ENCODE assay signal across 9 cellular contexts in the genomic region with DNA sequence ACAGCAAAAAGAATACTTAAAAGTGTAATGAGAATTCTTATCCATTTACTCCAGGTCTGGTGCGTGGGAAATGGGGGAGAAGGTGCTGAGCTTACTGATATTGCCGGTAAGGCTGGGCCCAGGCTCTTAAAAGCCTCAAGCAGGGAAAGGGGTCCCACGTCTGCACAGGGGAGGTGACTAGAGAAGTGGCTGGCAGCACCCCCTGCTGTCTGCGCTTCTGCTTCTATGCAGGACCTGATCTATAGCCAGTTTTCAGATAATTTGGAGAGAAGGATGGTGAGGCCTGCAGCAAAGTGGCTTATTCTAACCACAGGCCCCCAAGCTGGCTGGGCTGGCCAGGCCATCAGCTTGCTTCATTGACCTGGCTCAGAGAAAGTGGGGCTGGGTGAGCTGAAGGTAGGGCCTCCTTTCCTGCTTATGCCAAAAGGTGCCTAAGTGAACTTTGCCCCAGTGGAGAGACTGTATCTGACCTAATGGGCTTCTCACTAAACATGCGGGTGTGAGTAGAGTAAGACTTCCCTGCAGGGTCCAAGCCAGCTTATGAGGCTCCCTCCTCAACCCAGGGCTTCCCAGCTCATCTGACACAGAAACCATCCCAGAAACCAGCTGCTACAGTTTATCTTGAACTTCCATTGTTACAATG. TPM values are rescaled to one million over a fixed set of nuclear protein-coding genes. Genes with fewer than 3 reads are reported as not detected.
A peak's percentile ranks its signal among the peaks of the same experiment; 100 is the strongest.
DNase-seq lines count a peak whose midpoint lies in the region; ATAC-seq and TF ChIP-seq lines count a peak whose summit lies in the region.
"Had no signal": no experiment of that assay in that cellular context is flagged by ENCODE, and none has a peak within 500 bp of the region (broad histone marks: within the 10 kb centered on the region; RNA-seq: fewer than 3 reads in every experiment).

No MANE protein-coding gene starts in this region.

- no peak for TF ChIP-seq CTCF in glutamatergic neuron (IDR thresholded peaks at IDR 0.05; ENCODE audit: partially characterized antibody, unreplicated experiment)

- CTCF ChIA-PET in activated CD8-positive, alpha-beta memory T cell treated with anti-CD3 and anti-CD28 coated beads, Interleukin-2, amount 10 ng/mL, durations not matched to agents 7 days and 5 days (lab: Charles Lee), result interaction anchor here (1.2 to 2.8 kb wide), 4 partner anchors 13 to 107 kb away, joined by 3 to 16 read pairs (median 6); a partner anchor contains a TSS

- H3K4me1 Mint-ChIP-seq in activated CD8-positive, alpha-beta memory T cell treated with anti-CD3 and anti-CD28 coated beads, Interleukin-2, amount 10 ng/mL, durations not matched to agents 7 days and 5 days, result peaks cover 10% of the 10 kb centered on the region
- H3K4me1 Mint-ChIP-seq in glutamatergic neuron (ENCODE audit: low read depth, unreplicated experiment), result no peaks in the 10 kb centered on the region
- peaks cover 9% of the 10 kb centered on the region for H3K4me1 Mint-ChIP-seq in stimulated activated effector memory CD8-positive, alpha-beta T cell treated with anti-CD3 and anti-CD28 coated beads, Interleukin-12 subunit alpha, Interleukin-12 subunit beta, amount 100 ng/mL, for 72 hours

- H3K9me3 Mint-ChIP-seq in activated CD8-positive, alpha-beta memory T cell treated with anti-CD3 and anti-CD28 coated beads, Interleukin-2, amount 10 ng/mL, durations not matched to agents 7 days and 5 days (ENCODE audit: low read depth), result no peaks in the 10 kb centered on the region
- peaks cover 2% of the 10 kb centered on the region for H3K9me3 Mint-ChIP-seq in glutamatergic neuron (ENCODE audit: unreplicated experiment)
- H3K9me3 Mint-ChIP-seq in stimulated activated effector memory CD8-positive, alpha-beta T cell treated with anti-CD3 and anti-CD28 coated beads, Interleukin-12 subunit alpha, Interleukin-12 subunit beta, amount 100 ng/mL, for 72 hours, result no peaks in the 10 kb centered on the region

- H3K27me3 Mint-ChIP-seq in activated CD8-positive, alpha-beta memory T cell treated with anti-CD3 and anti-CD28 coated beads, Interleukin-2, amount 10 ng/mL, durations not matched to agents 7 days and 5 days, result no peaks in the 10 kb centered on the region
- peaks cover 4% of the 10 kb centered on the region for H3K27me3 Mint-ChIP-seq in glutamatergic neuron (ENCODE audit: unreplicated experiment)

- ATAC-seq in activated CD8-positive, alpha-beta memory T cell treated with anti-CD3 and anti-CD28 coated beads, Interleukin-2, amount 10 ng/mL, durations not matched to agents 7 days and 5 days, result peak; percentile 20
- peak; percentile 51 for ATAC-seq in stimulated activated effector memory CD8-positive, alpha-beta T cell treated with anti-CD3 and anti-CD28 coated beads, Interleukin-12 subunit alpha, Interleukin-12 subunit beta, amount 100 ng/mL, for 72 hours

- H3K27ac Mint-ChIP-seq in activated CD8-positive, alpha-beta memory T cell treated with anti-CD3 and anti-CD28 coated beads, Interleukin-2, amount 10 ng/mL, durations not matched to agents 7 days and 5 days, result no peak overlapping the region
- H3K27ac Mint-ChIP-seq in glutamatergic neuron (ENCODE audit: unreplicated experiment), result no peak overlapping the region
- H3K27ac Mint-ChIP-seq in stimulated activated effector memory CD8-positive, alpha-beta T cell treated with anti-CD3 and anti-CD28 coated beads, Interleukin-12 subunit alpha, Interleukin-12 subunit beta, amount 100 ng/mL, for 72 hours, result no peak overlapping the region

- DNase-seq in activated CD8-positive, alpha-beta memory T cell treated with anti-CD3 and anti-CD28 coated beads, Interleukin-2, amount 10 ng/mL, durations not matched to agents 7 days and 5 days, result peak; percentile 52
- DNase-seq in activated CD8-positive, alpha-beta memory T cell treated with anti-CD3 and anti-CD28 coated beads for 24 hours, result no peak
- DNase-seq in activated CD4-positive, alpha-beta T cell treated with anti-CD3 and anti-CD28 coated beads, Interleukin-2, amount 50 U/mL, for 1 hour, result peak; percentile 16
- peak; percentile 38 for DNase-seq in glutamatergic neuron
- DNase-seq in stimulated activated effector memory CD8-positive, alpha-beta T cell treated with anti-CD3 and anti-CD28 coated beads, Interleukin-12 subunit alpha, Interleukin-12 subunit beta, amount 100 ng/mL, for 72 hours (ENCODE audit: low spot score in 2 of 2), result no peak
- no peak for DNase-seq in Ammon's horn (ENCODE audit: low spot score)
- no peak for DNase-seq in activated CD4-positive, CD25-positive, alpha-beta regulatory T cell (lab: John Stamatoyannopoulos, UW)
- no peak for DNase-seq in retina
- DNase-seq: NK-92 treated with Interleukin-12 subunit alpha and Interleukin-12 subunit beta, amount 100 ng/mL, for 24 hours had no signal

- H3K36me3 Mint-ChIP-seq in activated CD8-positive, alpha-beta memory T cell treated with anti-CD3 and anti-CD28 coated beads, Interleukin-2, amount 10 ng/mL, durations not matched to agents 7 days and 5 days, result no peaks in the 10 kb centered on the region
- no peaks in the 10 kb centered on the region for H3K36me3 Mint-ChIP-seq in glutamatergic neuron (ENCODE audit: unreplicated experiment)
- H3K36me3 Mint-ChIP-seq in stimulated activated effector memory CD8-positive, alpha-beta T cell treated with anti-CD3 and anti-CD28 coated beads, Interleukin-12 subunit alpha, Interleukin-12 subunit beta, amount 100 ng/mL, for 72 hours, result no peaks in the 10 kb centered on the region

- H3K4me3 Mint-ChIP-seq in activated CD8-positive, alpha-beta memory T cell treated with anti-CD3 and anti-CD28 coated beads, Interleukin-2, amount 10 ng/mL, durations not matched to agents 7 days and 5 days, result no peak overlapping the region
- no peak overlapping the region for H3K4me3 Mint-ChIP-seq in glutamatergic neuron (ENCODE audit: unreplicated experiment)
- H3K4me3 Mint-ChIP-seq in stimulated activated effector memory CD8-positive, alpha-beta T cell treated with anti-CD3 and anti-CD28 coated beads, Interleukin-12 subunit alpha, Interleukin-12 subunit beta, amount 100 ng/mL, for 72 hours, result no peak overlapping the region

RNA-seq across cellular contexts. Expression of a gene that starts 30.9 kb away (rescaled TPM):
- total RNA-seq in activated CD8-positive, alpha-beta memory T cell treated with anti-CD3 and anti-CD28 coated beads, Interleukin-2, amount 10 ng/mL, durations not matched to agents 7 days and 5 days, result 100 to 1,000 TPM in 1 of 2 experiments, 10 to 100 TPM in 1; 94.9 to 135 TPM
- 184 TPM for total RNA-seq in glutamatergic neuron (ENCODE audit: unreplicated experiment)

Comparison
In these comparisons a context has a peak if more than half of its experiments do, and no peak if none do; other contexts are left out.
1. DNase-seq: peak in activated CD8-positive, alpha-beta memory T cell treated with anti-CD3 and anti-CD28 coated beads, Interleukin-2, amount 10 ng/mL, durations not matched to agents 7 days and 5 days (single experiment), activated CD4-positive, alpha-beta T cell treated with anti-CD3 and anti-CD28 coated beads, Interleukin-2, amount 50 U/mL, for 1 hour (single experiment) and glutamatergic neuron (single experiment); none in activated CD8-positive, alpha-beta memory T cell treated with anti-CD3 and anti-CD28 coated beads for 24 hours (single experiment), stimulated activated effector memory CD8-positive, alpha-beta T cell treated with anti-CD3 and anti-CD28 coated beads, Interleukin-12 subunit alpha, Interleukin-12 subunit beta, amount 100 ng/mL, for 72 hours (0 of 2), Ammon's horn (single experiment), activated CD4-positive, CD25-positive, alpha-beta regulatory T cell (0 of 4) and retina (single experiment).